Comparison of ENCODE assay signal across 8 cellular contexts in the genomic region with DNA sequence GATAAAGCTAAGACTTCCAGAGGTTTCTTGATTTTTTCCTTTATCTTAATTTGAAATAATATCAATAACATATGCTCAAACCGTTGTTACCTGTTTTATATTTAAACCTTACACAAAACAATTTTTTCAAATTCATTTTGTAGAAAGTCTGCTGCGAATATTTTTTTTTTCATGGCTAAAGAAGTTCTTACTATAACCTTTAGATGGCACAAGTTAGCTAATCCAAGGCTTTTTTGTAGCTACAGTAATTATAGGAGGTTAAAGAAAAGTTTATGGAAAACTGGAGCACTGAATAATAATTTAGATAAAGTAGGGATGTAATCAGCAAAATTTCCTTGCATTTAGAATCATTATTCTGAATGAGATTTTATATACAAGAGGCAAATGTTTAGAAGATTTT.
A peak's percentile ranks its signal among the peaks of the same experiment; 100 is the strongest.
DNase-seq lines count a peak whose midpoint lies in the region; ATAC-seq, FAIRE-seq and TF ChIP-seq lines count a peak whose summit lies in the region.

No MANE protein-coding gene starts in this region.

- no peaks in the 10 kb centered on the region for H3K79me2 ChIP-seq in astrocyte (ENCODE audit: insufficient read depth, low read length)

- no peak for FAIRE-seq in astrocyte (lab: Jason Lieb, UNC)

- DNase-seq in Calu3: no peak
- DNase-seq in astrocyte (ENCODE audit: low read depth): peak; percentile 25
- DNase-seq in C1 segment of cervical spinal cord (lab: John Stamatoyannopoulos, UW): no peak
- DNase-seq in T-helper 9 cell: no peak

- H3K9me3 Mint-ChIP-seq in Calu3 (ENCODE audit: low read depth, unreplicated experiment) (no peaks in the 10 kb centered on the region), astrocyte (ENCODE audit: unreplicated experiment) (no peaks in the 10 kb centered on the region)

- H3K4me1 ChIP-seq in astrocyte (ENCODE audit: insufficient read depth, low read length) (no peaks in the 10 kb centered on the region), liver (ENCODE audit: control insufficient read depth in 4 of 4, insufficient read depth in 4 of 4, low read length in 3 of 4) (no peaks in the 10 kb centered on the region)

- H3K27ac ChIP-seq in astrocyte (ENCODE audit: low read depth, low read length) (no peak overlapping the region), liver (ENCODE audit: low read depth in 1 of 2, low read length in 2 of 2) (no peak overlapping the region)

- ATAC-seq in GM18511 (IDR thresholded peaks at IDR 0.05; ENCODE audit: unreplicated experiment): no peak
- no peak for ATAC-seq in GM18498 (IDR thresholded peaks at IDR 0.05; ENCODE audit: unreplicated experiment)

- BruUV-seq in Calu3 (replicated peaks; lab: Mats Ljungman, UMichigan): no TSS peak

- TF ChIP-seq CTCF in Calu3 (IDR thresholded peaks at IDR 0.05; ENCODE audit: unreplicated experiment): peak; percentile 50
- TF ChIP-seq CTCF in LNCAP (IDR thresholded peaks at IDR 0.05): peak; percentile 55
- TF ChIP-seq CTCF in astrocyte (IDR thresholded peaks at IDR 0.05; ENCODE audit: insufficient read depth, low read depth, low read length): peak; percentile 56
- peak; percentile 54 for TF ChIP-seq CTCF in liver (IDR thresholded peaks at IDR 0.05; ENCODE audit: low read depth, low read length, missing input control)

- H3K27ac Mint-ChIP-seq in Calu3 (ENCODE audit: unreplicated experiment): peak overlapping the region; percentile 54
- H3K27ac Mint-ChIP-seq in astrocyte (ENCODE audit: unreplicated experiment): peak overlapping the region; percentile 18

- no peaks in the 10 kb centered on the region for H3K36me3 ChIP-seq in astrocyte (ENCODE audit: insufficient read depth, low read length)
- H3K36me3 ChIP-seq in liver (ENCODE audit: control insufficient read depth in 4 of 4, insufficient read depth in 3 of 4, low read depth in 1 of 4, low read length in 3 of 4): no peaks in the 10 kb centered on the region

- H3K36me3 Mint-ChIP-seq in Calu3 (ENCODE audit: insufficient read depth, unreplicated experiment) (no peaks in the 10 kb centered on the region), astrocyte (ENCODE audit: low read depth, unreplicated experiment) (no peaks in the 10 kb centered on the region)

- H3K4me3 ChIP-seq in astrocyte (ENCODE audit: insufficient read depth, low read depth, low read length) (no peak overlapping the region), liver (ENCODE audit: low read depth in 1 of 3, low read length in 3 of 3) (no peak overlapping the region)

- CTCF ChIA-PET in Calu3 (lab: Charles Lee): interaction anchor here (0.6 to 2.1 kb wide), 9 partner anchors 36 to 359 kb away, joined by 3 to 36 read pairs (median 4); no protein-coding TSS in a partner anchor

- 16% methylated on average over 2 of the region's 2 CpGs for WGBS in liver

- H3K27me3 Mint-ChIP-seq in Calu3 (ENCODE audit: unreplicated experiment): no peaks in the 10 kb centered on the region
- no peaks in the 10 kb centered on the region for H3K27me3 Mint-ChIP-seq in astrocyte (ENCODE audit: low read depth, unreplicated experiment)

- TF ChIP-seq RAD21 in liver (IDR thresholded peaks at IDR 0.05): peak; percentile 79 to 86

- H3K4me1 Mint-ChIP-seq in Calu3 (ENCODE audit: low read depth, unreplicated experiment) (peaks cover 33% of the 10 kb centered on the region), astrocyte (ENCODE audit: low read depth, unreplicated experiment) (peaks cover 7% of the 10 kb centered on the region)

- H3K9me3 ChIP-seq in astrocyte (ENCODE audit: insufficient read depth, low read depth, low read length): no peaks in the 10 kb centered on the region
- H3K9me3 ChIP-seq in liver (ENCODE audit: control insufficient read depth in 4 of 4, low read length in 3 of 4): no peaks in the 10 kb centered on the region

- no peaks in the 10 kb centered on the region for H3K27me3 ChIP-seq in astrocyte (ENCODE audit: insufficient read depth, low read length)
- peaks cover 0 to 5% (median 0%) of the 10 kb centered on the region in 4 donors for H3K27me3 ChIP-seq in liver (ENCODE audit: control insufficient read depth in 4 of 4, insufficient read depth in 4 of 4, low read length in 3 of 4)

- intact Hi-C loops in Calu3 (cut with micrococcal nuclease; ENCODE audit: unreplicated experiment): loop anchor here (1.0 to 10.0 kb wide), 7 partner anchors 53 to 1743 kb away; no protein-coding TSS in a partner anchor

- H3K4me2 ChIP-seq in astrocyte (ENCODE audit: low read length): no peak overlapping the region

- H3K9ac ChIP-seq in astrocyte (ENCODE audit: low read length) (no peak overlapping the region), liver (ENCODE audit: low read depth in 1 of 2, low read length in 2 of 2) (no peak overlapping the region)

- H2AFZ ChIP-seq in astrocyte (ENCODE audit: low read depth, low read length): no peak overlapping the region

- H3K4me3 Mint-ChIP-seq in Calu3 (ENCODE audit: low read depth, unreplicated experiment) (peak overlapping the region; percentile 29), astrocyte (ENCODE audit: unreplicated experiment) (no peak overlapping the region)

- H4K20me1 ChIP-seq in astrocyte (ENCODE audit: insufficient read depth, low read length): no peaks in the 10 kb centered on the region

TF ChIP-seq in liver, 16 proteins besides CTCF, POLR2A, EP300 and RAD21:
- TF ChIP-seq EGR1 (IDR thresholded peaks at IDR 0.05; ENCODE audit: low read depth in 2 of 2): no peak
- no peak for TF ChIP-seq FOXA2 (IDR thresholded peaks at IDR 0.05)
- TF ChIP-seq, protein P1, sequence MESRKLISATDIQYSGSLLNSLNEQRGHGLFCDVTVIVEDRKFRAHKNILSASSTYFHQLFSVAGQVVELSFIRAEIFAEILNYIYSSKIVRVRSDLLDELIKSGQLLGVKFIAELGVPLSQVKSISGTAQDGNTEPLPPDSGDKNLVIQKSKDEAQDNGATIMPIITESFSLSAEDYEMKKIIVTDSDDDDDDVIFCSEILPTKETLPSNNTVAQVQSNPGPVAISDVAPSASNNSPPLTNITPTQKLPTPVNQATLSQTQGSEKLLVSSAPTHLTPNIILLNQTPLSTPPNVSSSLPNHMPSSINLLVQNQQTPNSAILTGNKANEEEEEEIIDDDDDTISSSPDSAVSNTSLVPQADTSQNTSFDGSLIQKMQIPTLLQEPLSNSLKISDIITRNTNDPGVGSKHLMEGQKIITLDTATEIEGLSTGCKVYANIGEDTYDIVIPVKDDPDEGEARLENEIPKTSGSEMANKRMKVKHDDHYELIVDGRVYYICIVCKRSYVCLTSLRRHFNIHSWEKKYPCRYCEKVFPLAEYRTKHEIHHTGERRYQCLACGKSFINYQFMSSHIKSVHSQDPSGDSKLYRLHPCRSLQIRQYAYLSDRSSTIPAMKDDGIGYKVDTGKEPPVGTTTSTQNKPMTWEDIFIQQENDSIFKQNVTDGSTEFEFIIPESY (IDR thresholded peaks at IDR 0.05): no peak
- TF ChIP-seq YY1 (IDR thresholded peaks at IDR 0.05): no peak
- TF ChIP-seq RXRA (IDR thresholded peaks at IDR 0.05): no peak
TF ChIP-seq in liver: peak in this region for 0.
